Comparison of ENCODE assay signal across 13 cellular contexts in genomic region chr20:32580194-32580593, GRCh38. TPM values are rescaled to one million over a fixed set of nuclear protein-coding genes. Genes with fewer than 3 reads are reported as not detected.
DNase-seq lines count a peak whose midpoint lies in the region; ATAC-seq, FAIRE-seq and TF ChIP-seq lines count a peak whose summit lies in the region.
"Had no signal": no experiment of that assay in that cellular context is flagged by ENCODE, and none has a peak within 500 bp of the region (broad histone marks: within the 10 kb centered on the region; RNA-seq: fewer than 3 reads in every experiment).

No MANE protein-coding gene starts in this region.

- FAIRE-seq in HepG2 (lab: Jason Lieb, UNC) (no peak), HTR-8/SVneo (lab: Jason Lieb, UNC) (no peak), GM12891 (lab: Jason Lieb, UNC) (no peak)
- FAIRE-seq: H54 had no signal

- H3K9me3 ChIP-seq in HepG2 (ENCODE audit: low read length): no peaks in the 10 kb centered on the region
- H3K9me3 ChIP-seq in right lobe of liver: no peaks in the 10 kb centered on the region
- no peaks in the 10 kb centered on the region for H3K9me3 ChIP-seq in Loucy (ENCODE audit: insufficient read depth, low read depth, low read length)
- no peaks in the 10 kb centered on the region for H3K9me3 ChIP-seq in hepatocyte (ENCODE audit: low read depth)
- H3K9me3 ChIP-seq in spleen: no peaks in the 10 kb centered on the region

- H3K9ac ChIP-seq in HepG2 (ENCODE audit: insufficient read depth, low read depth, low read length) (peak overlapping the region; percentile 18; the same call in 1 of the 2 replicates), Loucy (ENCODE audit: low read depth, low read length, poor library complexity, severe bottlenecking) (peak overlapping the region; percentile 88)

- WGBS in HepG2 (ENCODE audit: low lambda C conversion rate): 35% methylated on average over 10 of the region's 10 CpGs
- 71% methylated on average over 1 of the region's 10 CpGs for WGBS in right lobe of liver (ENCODE audit: insufficient coverage, low coverage, low lambda C conversion rate, missing lambda C conversion rate)
- WGBS in hepatocyte (ENCODE audit: low lambda C conversion rate, missing lambda C conversion rate): 93% methylated on average over 10 of the region's 10 CpGs
- 79 to 90% (median 88%) methylated on average over 10 of the region's 10 CpGs for WGBS in spleen, 5 donors

- H3K27me3 ChIP-seq in HepG2 (ENCODE audit: control insufficient read depth in 1 of 2, insufficient read depth in 2 of 2, low read length in 2 of 2) (no peaks in the 10 kb centered on the region; a peak in 1 of 5 replicates), right lobe of liver (no peaks in the 10 kb centered on the region), Loucy (ENCODE audit: insufficient read depth, low read length, poor library complexity, severe bottlenecking) (no peaks in the 10 kb centered on the region), hepatocyte (no peaks in the 10 kb centered on the region), spleen (replicated peaks in 1 of 7) (peaks cover 0 to 33% (median 0%) of the 10 kb centered on the region in 7 donors)

- H3K27ac ChIP-seq in HepG2 (ENCODE audit: extremely low read length, insufficient read depth, low read length) (peak overlapping the region; percentile 84), right lobe of liver (no peak overlapping the region), hepatocyte (peak overlapping the region; percentile 84), spleen (peak overlapping the region in 6 of 8 donors; percentile 47 to 89 (median 80))
- H3K27ac ChIP-seq: PC-9 had no signal

- peak overlapping the region; percentile 96 for H3K4me2 ChIP-seq in HepG2 (ENCODE audit: low read depth, low read length)
- peak overlapping the region; percentile 84 for H3K4me2 ChIP-seq in Loucy (ENCODE audit: low read depth, low read length, poor library complexity, severe bottlenecking)
- H3K4me2 ChIP-seq in hepatocyte: peak overlapping the region; percentile 100
- H3K4me2 ChIP-seq: PC-9 had no signal

- H3K4me1 ChIP-seq in HepG2 (ENCODE audit: insufficient read depth, low read length) (peaks cover 44% of the 10 kb centered on the region), right lobe of liver (peaks cover 0 to 4% (median 0%) of the 10 kb centered on the region in 4 donors), Loucy (ENCODE audit: insufficient read depth, low read length, poor library complexity, severe bottlenecking) (peaks cover 50% of the 10 kb centered on the region), hepatocyte (ENCODE audit: insufficient read depth) (peaks cover 34% of the 10 kb centered on the region), spleen (peaks cover 20 to 89% (median 58%) of the 10 kb centered on the region in 6 donors)

- in situ Hi-C loops in HepG2 (cut with HindIII; ENCODE audit: extremely low pct_ligation_motif_present, low pct_unique_long_range_greater_than_20kb): no loop called here

- H3K79me2 ChIP-seq in HepG2 (ENCODE audit: insufficient read depth, low read length): peaks cover 14% of the 10 kb centered on the region
- H3K79me2 ChIP-seq in Loucy (ENCODE audit: insufficient read depth, low read length): peaks cover 86% of the 10 kb centered on the region
- H3K79me2 ChIP-seq in hepatocyte: peaks cover 62% of the 10 kb centered on the region

- H2AFZ ChIP-seq in HepG2 (ENCODE audit: low read length): no peak overlapping the region
- no peak overlapping the region for H2AFZ ChIP-seq in Loucy (ENCODE audit: low read length)
- H2AFZ ChIP-seq in hepatocyte: no peak overlapping the region
- H2AFZ ChIP-seq: PC-9 had no signal

- H3K9me2 ChIP-seq in Loucy (replicated peaks; ENCODE audit: low read depth, low read length) (no peaks in the 10 kb centered on the region), hepatocyte (replicated peaks; ENCODE audit: insufficient read depth) (no peaks in the 10 kb centered on the region)

- POLR2A ChIA-PET in HepG2 (lab: Yijun Ruan, JAX): interaction anchor here (1.5 to 3.2 kb wide), 6 partner anchors 10 to 57 kb away, joined by 7 to 24 read pairs (median 16); no protein-coding TSS in a partner anchor

- H4K20me1 ChIP-seq in HepG2 (ENCODE audit: insufficient read depth, low read length) (no peaks in the 10 kb centered on the region), Loucy (ENCODE audit: insufficient read depth, low read length, poor library complexity, severe bottlenecking) (peaks cover 55% of the 10 kb centered on the region), hepatocyte (ENCODE audit: insufficient read depth, poor library complexity, severe bottlenecking) (no peaks in the 10 kb centered on the region)

- BruUV-seq in HepG2 (replicated peaks; lab: Mats Ljungman, UMichigan): no TSS peak

- no peak for TF ChIP-seq EP300 in HepG2 (IDR thresholded peaks at IDR 0.05; ENCODE audit: low read depth in 2 of 2, low read length in 2 of 2)
- no peak for TF ChIP-seq EP300 in HepG2 (CRISPR knock-in tag; IDR thresholded peaks at IDR 0.05; ENCODE audit: borderline replicate concordance)

- CTCF ChIA-PET in HepG2 (lab: Yijun Ruan, JAX; ENCODE audit: low intra/inter-chr PET ratio, low total read pairs): no interaction called here

- intact Hi-C loops in HepG2 (cut with micrococcal nuclease; ENCODE audit: unreplicated experiment): loop anchor here (5.0 kb wide), 1 partner anchor 33 kb away; no protein-coding TSS in a partner anchor
- intact Hi-C loops in right lobe of liver (cut with DNase I): no loop called here
- intact Hi-C loops in spleen (cut with DNase I; ENCODE audit: low total_unique reads): loop anchor here (10.0 kb wide), 1 partner anchor 45 kb away; no protein-coding TSS in a partner anchor

- H3F3A ChIP-seq in Loucy (ENCODE audit: low read depth): 0 out of 2 replicates have a peak, but pooled peaks cover 5% of the 10 kb centered on the region

- no peak for TF ChIP-seq POLR2A in HepG2 (IDR thresholded peaks at IDR 0.05; ENCODE audit: insufficient read depth in 1 of 2, low read depth in 2 of 2, low read length in 2 of 2)
- TF ChIP-seq POLR2A in right lobe of liver (IDR thresholded peaks at IDR 0.05): no peak
- no peak for TF ChIP-seq POLR2A in spleen (IDR thresholded peaks at IDR 0.05)
- no peak for TF ChIP-seq POLR2A in GM12891 (IDR thresholded peaks at IDR 0.05; ENCODE audit: low read depth, low read length)

- DNase-seq in HepG2 (ENCODE audit: low spot score) (no peak), right lobe of liver (no peak), hepatocyte (ENCODE audit: low spot score) (no peak), spleen (no peak), HTR-8/SVneo (ENCODE audit: insufficient read length, low spot score) (no peak), GM12891 (ENCODE audit: insufficient read length, low spot score) (no peak)
- DNase-seq: AML-193, IMR-90, NCI-H146, PC-9 had no signal

- no peaks in the 10 kb centered on the region for H3K36me3 ChIP-seq in HepG2 (replicated peaks in 1 of 2; ENCODE audit: control insufficient read depth in 1 of 2, insufficient read depth in 2 of 2, low read length in 2 of 2)
- H3K36me3 ChIP-seq in right lobe of liver: no peaks in the 10 kb centered on the region
- H3K36me3 ChIP-seq in Loucy (ENCODE audit: insufficient read depth, low read length): no peaks in the 10 kb centered on the region; the same call in 1 of the 2 replicates
- no peaks in the 10 kb centered on the region for H3K36me3 ChIP-seq in hepatocyte (replicated peaks; ENCODE audit: insufficient read depth, low read depth)
- no peaks in the 10 kb centered on the region for H3K36me3 ChIP-seq in spleen

- no peak for TF ChIP-seq RAD21 in HepG2 (CRISPR knock-in tag; IDR thresholded peaks at IDR 0.05)

- H3K4me3 ChIP-seq in HepG2 (replicated peaks in 1 of 3; ENCODE audit: insufficient read depth in 1 of 3, low read depth in 2 of 3, low read length in 3 of 3) (peak overlapping the region in 1 of 3 experiments; percentile 97; a peak in 1 of 6 replicates), right lobe of liver (no peak overlapping the region), Loucy (ENCODE audit: low read length, poor library complexity, severe bottlenecking) (peak overlapping the region; percentile 88), hepatocyte (no peak overlapping the region), spleen (no peak overlapping the region)
- H3K4me3 ChIP-seq: PC-9 had no signal

- no peak for ATAC-seq in HepG2
- no peak for ATAC-seq in right lobe of liver
- no peak for ATAC-seq in GM18909 (IDR thresholded peaks at IDR 0.05; ENCODE audit: poor library complexity, unreplicated experiment)

- TF ChIP-seq CTCF in HepG2 (CRISPR knock-in tag; IDR thresholded peaks at IDR 0.05): no peak
- no peak for TF ChIP-seq CTCF in right lobe of liver (IDR thresholded peaks at IDR 0.05)
- no peak for TF ChIP-seq CTCF in Loucy (conservative IDR thresholded peaks at IDR 0.05; ENCODE audit: low read length)
- TF ChIP-seq CTCF in hepatocyte (IDR thresholded peaks at IDR 0.05; ENCODE audit: poor library complexity): no peak
- no peak for TF ChIP-seq CTCF in spleen (IDR thresholded peaks at IDR 0.05 in 8 of 11, conservative IDR thresholded peaks at IDR 0.05 in 3 of 11)

RNA-seq across cellular contexts. Expression of gene NOL4L, which starts 4.9 kb away (rescaled TPM):
- total RNA-seq in HepG2 (2016; rRNA removed; fragmentation: Illumina TruSeq; extraction: Trizol): 16.6 and 16.9 TPM in 2 replicates
- total RNA-seq in HepG2 (2016; cell fraction: cytosol; rRNA removed; fragmentation: Illumina TruSeq; extraction: Trizol; ENCODE audit: low read depth): 19.2 and 19.4 TPM in 2 replicates
- 14.6 and 17.1 TPM in 2 replicates for total RNA-seq in HepG2 (2016; cell fraction: insoluble cytoplasmic fraction; rRNA removed; fragmentation: Illumina TruSeq; extraction: Trizol)
- total RNA-seq in HepG2 (2016; cell fraction: membrane; rRNA removed; fragmentation: Illumina TruSeq; extraction: Trizol): 21.3 and 24.1 TPM in 2 replicates
- 21.2 and 22.3 TPM in 2 replicates for total RNA-seq in HepG2 (2016; cell fraction: nucleus; rRNA removed; fragmentation: Illumina TruSeq; extraction: Trizol)
- polyA plus RNA-seq in HepG2 (2011; rRNA removed): 35.4 and 38.7 TPM in 2 replicates
- polyA plus RNA-seq in HepG2 (2011; cell fraction: cytosol; rRNA removed): 16.5 and 20.9 TPM in 2 replicates
- polyA plus RNA-seq in HepG2 (2011; cell fraction: nucleus; rRNA removed): 91.0 and 107 TPM in 2 replicates
- 36.0 and 39.2 TPM in 2 replicates for polyA plus RNA-seq in HepG2 (2012)
- 35.0 and 39.6 TPM in 2 replicates for polyA plus RNA-seq in HepG2 (2016; cell fraction: cytosol; fragmentation: Illumina TruSeq; extraction: Trizol; ENCODE audit: low read depth)
- 21.6 and 26.9 TPM in 2 replicates for polyA plus RNA-seq in HepG2 (2016; cell fraction: insoluble cytoplasmic fraction; fragmentation: Illumina TruSeq; extraction: Trizol; ENCODE audit: low read depth)
- 31.2 and 32.6 TPM in 2 replicates for polyA plus RNA-seq in HepG2 (2016; cell fraction: membrane; fragmentation: Illumina TruSeq; extraction: Trizol; ENCODE audit: low read depth)
- polyA plus RNA-seq in HepG2 (2016; cell fraction: nucleus; fragmentation: Illumina TruSeq; extraction: Trizol; ENCODE audit: insufficient read depth, low read depth): 57.5 and 60.6 TPM in 2 replicates
- polyA minus RNA-seq in HepG2 (2011; rRNA and poly(A)+ RNA removed; ENCODE audit: low replicate concordance): 6.7 and 47.8 TPM in 2 replicates
- 28.0 and 37.6 TPM in 2 replicates for polyA minus RNA-seq in HepG2 (2011; cell fraction: cytosol; rRNA and poly(A)+ RNA removed)
- 30.5 and 30.6 TPM in 2 replicates for polyA minus RNA-seq in HepG2 (2011; cell fraction: nucleus; rRNA and poly(A)+ RNA removed)
- 1 to 10 TPM; 4.3 to 6.5 (median 5.7) TPM for total RNA-seq in right lobe of liver
- 34.3 and 35.6 TPM in 2 replicates for total RNA-seq in hepatocyte
- 42.9 and 44.2 TPM in 2 replicates for polyA plus RNA-seq in hepatocyte
- total RNA-seq in spleen: 10 to 100 TPM; 25.3 to 45.4 (median 34.9) TPM
- polyA plus RNA-seq in spleen: 1 to 10 TPM; 3.4 to 8.4 (median 4.2) TPM
- polyA plus RNA-seq in GM12891 (2012; ENCODE audit: low read depth, missing spikeins): 12.7 TPM

Comparison
In these comparisons a context has a peak if more than half of its experiments do, and no peak if none do; other contexts are left out.
1. H3K27ac ChIP-seq: peak in HepG2 (single experiment), hepatocyte (single experiment) and spleen (6 of 8); none in right lobe of liver (0 of 3).
2. intact Hi-C loops: an anchor here in HepG2 (5.0 kb wide) and spleen (10.0 kb wide); none called in right lobe of liver.
3. Peak in every context shown above with its lines, with median percentiles within 50 percentile points of each other: H3K4me2 ChIP-seq.